15 cellular contexts compared by ENCODE assay signal in genomic region chr18:11989966-11990380, GRCh38. TPM values are rescaled to one million over a fixed set of nuclear protein-coding genes. Genes with fewer than 3 reads are reported as not detected.
DNase-seq lines count a peak whose midpoint lies in the region; ATAC-seq and TF ChIP-seq lines count a peak whose summit lies in the region.
"Had no signal": no experiment of that assay in that cellular context is flagged by ENCODE, and none has a peak within 500 bp of the region (broad histone marks: within the 10 kb centered on the region; RNA-seq: fewer than 3 reads in every experiment).

No MANE protein-coding gene starts in this region.

- peaks cover 10% of the 10 kb centered on the region for H3K27me3 Mint-ChIP-seq in nephron (ENCODE audit: low read depth)
- H3K27me3 Mint-ChIP-seq: activated B cell treated with CpG ODN at 0.5 μM for 24 hours had no signal

- no peak for TF ChIP-seq POLR2A in esophagus squamous epithelium (IDR thresholded peaks at IDR 0.05)

- ATAC-seq in activated naive CD4-positive, alpha-beta T cell treated with anti-CD3 and anti-CD28 coated beads, Interleukin-2, amount 50 U/mL, for 72 hours: no peak
- ATAC-seq: HCT116 had no signal

- H3K9ac ChIP-seq in BLaER1: no peak overlapping the region

- intact Hi-C loops in esophagus squamous epithelium (cut with DNase I): loop anchor here (5.0 kb wide), 1 partner anchor 43 kb away; no protein-coding TSS in a partner anchor

- 17 to 43% methylated on average over 1 of the region's 6 CpGs for WGBS in esophagus squamous epithelium, 2 donors

- no peaks in the 10 kb centered on the region; the same call in 1 of the 2 replicates for H3K27me3 ChIP-seq in BLaER1
- H3K27me3 ChIP-seq in esophagus squamous epithelium: no peaks in the 10 kb centered on the region

- H3K27ac Mint-ChIP-seq in nephron: peak overlapping the region; percentile 76 to 94 (median 82)
- H3K27ac Mint-ChIP-seq in activated naive CD4-positive, alpha-beta T cell treated with anti-CD3 and anti-CD28 coated beads, Interleukin-2, amount 50 U/mL, for 72 hours: no peak overlapping the region
- H3K27ac Mint-ChIP-seq: activated B cell treated with CpG ODN at 0.5 μM for 24 hours had no signal

- H4K20me1 ChIP-seq in BLaER1: peaks cover 21% of the 10 kb centered on the region

- H3K4me2 ChIP-seq in BLaER1: no peak overlapping the region

- H3K9me3 ChIP-seq in BLaER1 (no peaks in the 10 kb centered on the region), esophagus squamous epithelium (no peaks in the 10 kb centered on the region)

- peaks cover 26% of the 10 kb centered on the region for H3K4me1 ChIP-seq in BLaER1
- H3K4me1 ChIP-seq in esophagus squamous epithelium: peaks cover 38 to 92% (median 72%) of the 10 kb centered on the region in 3 donors

- no peak for TF ChIP-seq CTCF in esophagus squamous epithelium (IDR thresholded peaks at IDR 0.05)
- no peak for TF ChIP-seq CTCF in nephron (IDR thresholded peaks at IDR 0.05; ENCODE audit: unreplicated experiment in 3 of 3)

- H3K36me3 ChIP-seq in BLaER1 (peaks cover 31% of the 10 kb centered on the region; the same call in 1 of the 2 replicates), esophagus squamous epithelium (peaks cover 0 to 15% (median 0%) of the 10 kb centered on the region in 3 donors)

- no peaks in the 10 kb centered on the region for H3K9me3 Mint-ChIP-seq in nephron
- no peaks in the 10 kb centered on the region for H3K9me3 Mint-ChIP-seq in activated naive CD4-positive, alpha-beta T cell treated with anti-CD3 and anti-CD28 coated beads, Interleukin-2, amount 50 U/mL, for 72 hours
- H3K9me3 Mint-ChIP-seq: activated B cell treated with CpG ODN at 0.5 μM for 24 hours had no signal

- peak overlapping the region in 2 of 3 experiments; percentile 9 to 31 for H3K4me3 Mint-ChIP-seq in nephron
- H3K4me3 Mint-ChIP-seq: activated B cell treated with CpG ODN at 0.5 μM for 24 hours had no signal

- H3K36me3 Mint-ChIP-seq in nephron (ENCODE audit: low read depth): no peaks in the 10 kb centered on the region
- H3K36me3 Mint-ChIP-seq in activated naive CD4-positive, alpha-beta T cell treated with anti-CD3 and anti-CD28 coated beads, Interleukin-2, amount 50 U/mL, for 72 hours: no peaks in the 10 kb centered on the region

- H3K27ac ChIP-seq in BLaER1: 0 out of 2 replicates have a peak overlapping the region, but pooled peaks have one; percentile 26
- peak overlapping the region; percentile 49 to 96 (median 81) for H3K27ac ChIP-seq in esophagus squamous epithelium

- DNase-seq in NCI-H146 (lab: John Stamatoyannopoulos, UW): peak; percentile 78
- no peak for DNase-seq in esophagus squamous epithelium (lab: John Stamatoyannopoulos, UW)
- DNase-seq in cerebellar nuclear complex (lab: John Stamatoyannopoulos, UW): no peak
- DNase-seq in NCI-H69 (lab: John Stamatoyannopoulos, UW): no peak
- DNase-seq in activated naive CD4-positive, alpha-beta T cell treated with anti-CD3 and anti-CD28 coated beads, Interleukin-2, amount 50 U/mL, for 72 hours (ENCODE audit: low spot score in 2 of 2): no peak
- no peak for DNase-seq in NCI-H226
- DNase-seq: activated B cell treated with CpG ODN at 0.5 μM for 24 hours; activated CD8-positive, alpha-beta memory T cell treated with anti-CD3 and anti-CD28 coated beads, Interleukin-2, amount 50 U/mL, for 4 hours; dermis blood vessel endothelial cell; foreskin fibroblast; NCI-H1048; stimulated activated CD4-positive, alpha-beta T cell treated with anti-CD3 and anti-CD28 coated beads, Interleukin-2, amount 100 ng/mL, for 24 hours had no signal

- H3K4me3 ChIP-seq in BLaER1 (no peak overlapping the region), esophagus squamous epithelium (no peak overlapping the region)

- peaks cover 79% of the 10 kb centered on the region for H3K4me1 Mint-ChIP-seq in nephron
- H3K4me1 Mint-ChIP-seq: activated B cell treated with CpG ODN at 0.5 μM for 24 hours had no signal

RNA-seq across cellular contexts. Expression of gene IMPA2, which starts 8.7 kb away (rescaled TPM):
- 100 to 1,000 TPM; 121 to 235 (median 164) TPM for total RNA-seq in esophagus squamous epithelium
- 10 to 100 TPM; 21.9 to 36.5 TPM for total RNA-seq in activated naive CD4-positive, alpha-beta T cell treated with anti-CD3 and anti-CD28 coated beads, Interleukin-2, amount 50 U/mL, for 72 hours

Comparison
In these comparisons a context has a peak if more than half of its experiments do, and no peak if none do; other contexts are left out.
1. H3K27ac Mint-ChIP-seq: peak in nephron (3 of 3); none in activated naive CD4-positive, alpha-beta T cell treated with anti-CD3 and anti-CD28 coated beads, Interleukin-2, amount 50 U/mL, for 72 hours (0 of 2).